8 cellular contexts compared by ENCODE assay signal in genomic region chr15:42056934-42057743, GRCh38. TPM values are rescaled to one million over a fixed set of nuclear protein-coding genes. Genes with fewer than 3 reads are reported as not detected.
DNase-seq lines count a peak whose midpoint lies in the region; ATAC-seq and TF ChIP-seq lines count a peak whose summit lies in the region.

No MANE protein-coding gene starts in this region.

- peak; percentile 42 for DNase-seq in DMS79 treated with DMSO at 0.1 percent for 48 hours (lab: John Stamatoyannopoulos, UW)
- peak; percentile 69 for DNase-seq in KBM-7
- peak; percentile 63 to 84 for DNase-seq in SHP77 (lab: John Stamatoyannopoulos, UW)
- peak; percentile 57 for DNase-seq in activated naive CD4-positive, alpha-beta T cell treated with anti-CD3 and anti-CD28 coated beads, Interleukin-2, amount 50 U/mL, for 16 hours
- peak; percentile 84 for DNase-seq in glutamatergic neuron
- DNase-seq in occipital lobe (lab: John Stamatoyannopoulos, UW) = peak; percentile 32
- DNase-seq in type B pancreatic cell (ENCODE audit: extremely low spot score, unreplicated experiment) = no peak

- TF ChIP-seq CTCF in glutamatergic neuron (IDR thresholded peaks at IDR 0.05; ENCODE audit: partially characterized antibody, unreplicated experiment) = no peak
- peak; percentile 76 for TF ChIP-seq CTCF in type B pancreatic cell (conservative IDR thresholded peaks at IDR 0.05)

- H3K36me3 Mint-ChIP-seq in glutamatergic neuron (ENCODE audit: unreplicated experiment) (no peaks in the 10 kb centered on the region), type B pancreatic cell (no peaks in the 10 kb centered on the region)

- H3K4me3 Mint-ChIP-seq in glutamatergic neuron (ENCODE audit: unreplicated experiment) (no peak overlapping the region), type B pancreatic cell (peak overlapping the region; percentile 76)

- H3K27ac Mint-ChIP-seq in glutamatergic neuron (ENCODE audit: unreplicated experiment) = no peak overlapping the region
- H3K27ac Mint-ChIP-seq in type B pancreatic cell = peak overlapping the region; percentile 88

- H3K27me3 Mint-ChIP-seq in glutamatergic neuron (ENCODE audit: unreplicated experiment) (no peaks in the 10 kb centered on the region), type B pancreatic cell (peaks cover 31% of the 10 kb centered on the region)

- no peak for ATAC-seq in GM21576 (IDR thresholded peaks at IDR 0.05; ENCODE audit: unreplicated experiment)

- no peaks in the 10 kb centered on the region for H3K4me1 Mint-ChIP-seq in glutamatergic neuron (ENCODE audit: low read depth, unreplicated experiment)
- no peaks in the 10 kb centered on the region for H3K4me1 Mint-ChIP-seq in type B pancreatic cell (ENCODE audit: unreplicated experiment)

- H3K9me3 Mint-ChIP-seq in glutamatergic neuron (ENCODE audit: unreplicated experiment) (no peaks in the 10 kb centered on the region), type B pancreatic cell (no peaks in the 10 kb centered on the region)

- in situ Hi-C loops in KBM-7 (cut with MboI; ENCODE audit: low pct_unique_long_range_greater_than_20kb, low sequenced_read_pairs) = no loop called here

RNA-seq across cellular contexts. Expression of gene PLA2G4E, which starts 36.3 kb away (rescaled TPM):
- total RNA-seq in glutamatergic neuron (ENCODE audit: unreplicated experiment) (1.0 TPM), occipital lobe (not detected), type B pancreatic cell (ENCODE audit: low replicate concordance) (0.12 TPM in 1 of 2 replicates, not detected in the other)

RNA-seq across cellular contexts. Expression of gene PLA2G4D, which starts 37.2 kb away (rescaled TPM):
- not detected for total RNA-seq in glutamatergic neuron (ENCODE audit: unreplicated experiment)
- total RNA-seq in occipital lobe = not detected
- not detected in 2 replicates for total RNA-seq in type B pancreatic cell (ENCODE audit: low replicate concordance)
